Comparison of ENCODE assay signal across 15 cellular contexts in genomic region chr16:3949946-3950342, GRCh38.
A peak's percentile ranks its signal among the peaks of the same experiment; 100 is the strongest.
DNase-seq lines count a peak whose midpoint lies in the region; ATAC-seq, FAIRE-seq and TF ChIP-seq lines count a peak whose summit lies in the region.
"Had no signal": no experiment of that assay in that cellular context is flagged by ENCODE, and none has a peak within 500 bp of the region (broad histone marks: within the 10 kb centered on the region; RNA-seq: fewer than 3 reads in every experiment).

No MANE protein-coding gene starts in this region.

- WGBS in esophagus squamous epithelium, 2 donors: 30 to 39% methylated on average over 9 of the region's 9 CpGs
- WGBS in pancreas, 2 donors: 83 to 89% methylated on average over 9 of the region's 9 CpGs

- TF ChIP-seq POLR2A in Peyer's patch (IDR thresholded peaks at IDR 0.05) (no peak), esophagus squamous epithelium (IDR thresholded peaks at IDR 0.05) (no peak)

- ATAC-seq in pancreas: no peak
- ATAC-seq: natural killer cell; stimulated activated naive CD8-positive, alpha-beta T cell treated with anti-CD3 and anti-CD28 coated beads, Interleukin-15, Interleukin-2, amounts not matched to agents 100 U/mL and 50 U/mL, for 24 hours had no signal

- no TSS peak for BruUV-seq in A673 (replicated peaks; lab: Mats Ljungman, UMichigan)

- H3K4me1 ChIP-seq in A673 (ENCODE audit: insufficient read depth, low read length, poor library complexity, severe bottlenecking) (peaks cover 59% of the 10 kb centered on the region), Peyer's patch (peaks cover 0 to 7% (median 0%) of the 10 kb centered on the region in 4 donors), esophagus squamous epithelium (peaks cover 28 to 77% (median 50%) of the 10 kb centered on the region in 3 donors), rectal smooth muscle tissue (ENCODE audit: control insufficient read depth, insufficient read depth, low read length) (peaks cover 20% of the 10 kb centered on the region), pancreas (no peaks in the 10 kb centered on the region)

- TF ChIP-seq CTCF in A673 (conservative IDR thresholded peaks at IDR 0.05; ENCODE audit: low read depth, low read length) (no peak), Peyer's patch (IDR thresholded peaks at IDR 0.05) (no peak), esophagus squamous epithelium (IDR thresholded peaks at IDR 0.05) (no peak), pancreas (IDR thresholded peaks at IDR 0.05) (no peak)

- intact Hi-C loops in A673 (cut with micrococcal nuclease; ENCODE audit: unreplicated experiment) (no loop called here), esophagus squamous epithelium (cut with DNase I) (no loop called here), pancreas (cut with DNase I) (no loop called here)

- POLR2A ChIA-PET in A673 (lab: Charles Lee; ENCODE audit: low non-redundant PET): no interaction called here

- H3K27me3 ChIP-seq in A673 (replicated peaks; ENCODE audit: insufficient read depth, low read depth, low read length, poor library complexity): no peaks in the 10 kb centered on the region
- no peaks in the 10 kb centered on the region for H3K27me3 ChIP-seq in Peyer's patch
- peaks cover 0 to 3% (median 0%) of the 10 kb centered on the region in 4 donors for H3K27me3 ChIP-seq in esophagus squamous epithelium
- no peaks in the 10 kb centered on the region for H3K27me3 ChIP-seq in rectal smooth muscle tissue (ENCODE audit: control insufficient read depth, insufficient read depth, low read length)
- H3K27me3 ChIP-seq in pancreas: no peaks in the 10 kb centered on the region

- H3K9ac ChIP-seq in rectal smooth muscle tissue (ENCODE audit: low read length): no peak overlapping the region

- peak overlapping the region; percentile 63 for H3K27ac ChIP-seq in A673 (ENCODE audit: low read depth, low read length, poor library complexity, severe bottlenecking)
- H3K27ac ChIP-seq in Peyer's patch: peak overlapping the region; percentile 25 to 73 (median 60)
- H3K27ac ChIP-seq in esophagus squamous epithelium: peak overlapping the region; percentile 74 to 89 (median 86)
- peak overlapping the region; percentile 57 for H3K27ac ChIP-seq in rectal smooth muscle tissue (ENCODE audit: low read depth, low read length)
- H3K27ac ChIP-seq in pancreas: no peak overlapping the region

- DNase-seq in A673 (ENCODE audit: low spot score) (no peak), Peyer's patch (no peak), esophagus squamous epithelium (lab: John Stamatoyannopoulos, UW) (no peak), ecto neural progenitor cell (ENCODE audit: low spot score) (no peak), iPS-NIHi11 (ENCODE audit: low spot score) (no peak), pancreas (no peak), DMS 273 treated with DMSO at 0.1 percent for 48 hours (lab: John Stamatoyannopoulos, UW) (no peak)
- DNase-seq: activated CD4-positive, alpha-beta memory T cell treated with anti-CD3 and anti-CD28 coated beads, Interleukin-2, amount 10 ng/mL, durations not matched to agents 7 days and 5 days; AML-193; natural killer cell; NCI-H1105; stimulated activated CD4-positive, alpha-beta T cell treated with anti-CD3 and anti-CD28 coated beads, Interleukin-1b, Interleukin-23, amount 100 ng/mL, for 48 hours; stimulated activated naive CD8-positive, alpha-beta T cell treated with anti-CD3 and anti-CD28 coated beads, Interleukin-15, Interleukin-2, amounts not matched to agents 100 U/mL and 50 U/mL, for 24 hours; T-helper 1 cell had no signal

- H3K36me3 ChIP-seq in A673 (ENCODE audit: insufficient read depth, low read length, poor library complexity, severe bottlenecking): no peaks in the 10 kb centered on the region
- H3K36me3 ChIP-seq in Peyer's patch: no peaks in the 10 kb centered on the region
- no peaks in the 10 kb centered on the region for H3K36me3 ChIP-seq in esophagus squamous epithelium
- H3K36me3 ChIP-seq in rectal smooth muscle tissue (ENCODE audit: control insufficient read depth, insufficient read depth, low read length): no peaks in the 10 kb centered on the region
- H3K36me3 ChIP-seq in pancreas: no peaks in the 10 kb centered on the region

- no peak for FAIRE-seq in pancreas (lab: Jason Lieb, UNC)

- H3K9me3 ChIP-seq in A673 (ENCODE audit: low read depth, low read length, poor library complexity, severe bottlenecking) (no peaks in the 10 kb centered on the region), Peyer's patch (no peaks in the 10 kb centered on the region), esophagus squamous epithelium (no peaks in the 10 kb centered on the region), pancreas (no peaks in the 10 kb centered on the region)

- CTCF ChIA-PET in A673 (lab: Charles Lee): interaction anchor here (1.2 kb wide), 1 partner anchor 304 kb away, joined by 3 read pairs; no protein-coding TSS in a partner anchor

- H3K4me3 ChIP-seq in A673 (ENCODE audit: low read depth, low read length, poor library complexity, severe bottlenecking) (peak overlapping the region; percentile 22), Peyer's patch (no peak overlapping the region), esophagus squamous epithelium (peak overlapping the region in 3 of 4 donors; percentile 10 to 49 (median 11)), rectal smooth muscle tissue (ENCODE audit: low read length) (peak overlapping the region; percentile 29), pancreas (no peak overlapping the region)

Comparison
In these comparisons a context has a peak if more than half of its experiments do, and no peak if none do; other contexts are left out.
1. H3K27ac ChIP-seq: peak in A673 (single experiment), Peyer's patch (4 of 4), esophagus squamous epithelium (4 of 4) and rectal smooth muscle tissue (single experiment); none in pancreas (0 of 4).
2. H3K4me3 ChIP-seq: peak in A673 (single experiment), esophagus squamous epithelium (3 of 4) and rectal smooth muscle tissue (single experiment); none in Peyer's patch (0 of 4) and pancreas (0 of 4).